In the genomic region with DNA sequence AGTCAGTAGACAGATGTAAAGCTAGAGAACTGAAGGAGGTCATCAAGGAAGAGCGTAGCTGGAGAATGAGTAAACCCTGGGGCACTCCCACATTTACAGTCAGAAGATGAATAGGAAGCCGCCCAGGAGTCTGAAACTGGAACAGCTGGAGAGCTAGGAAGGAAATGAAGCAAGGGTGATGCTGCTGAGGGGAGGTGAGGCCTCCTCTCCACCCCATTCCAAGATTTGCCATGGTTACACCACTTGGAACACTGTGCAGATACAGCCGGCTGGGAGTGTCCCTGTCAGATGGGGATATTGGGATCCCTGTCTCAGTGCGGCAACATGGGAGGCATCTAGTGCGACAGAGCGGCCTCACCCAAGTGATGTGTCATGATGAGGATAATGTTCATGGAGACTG, we compare ENCODE assay signal across 17 cellular contexts. TPM values are rescaled to one million over a fixed set of nuclear protein-coding genes. Genes with fewer than 3 reads are reported as not detected.
A peak's percentile ranks its signal among the peaks of the same experiment; 100 is the strongest.
DNase-seq lines count a peak whose midpoint lies in the region; ATAC-seq and TF ChIP-seq lines count a peak whose summit lies in the region.
"Had no signal": no experiment of that assay in that cellular context is flagged by ENCODE, and none has a peak within 500 bp of the region (broad histone marks: within the 10 kb centered on the region; RNA-seq: fewer than 3 reads in every experiment).

No MANE protein-coding gene starts in this region.

- TF ChIP-seq CTCF in AG10803 (conservative IDR thresholded peaks at IDR 0.05; ENCODE audit: low read length) (no peak), IMR-90 (conservative IDR thresholded peaks at IDR 0.05; ENCODE audit: low read depth, low read length) (no peak), epithelial cell of esophagus (IDR thresholded peaks at IDR 0.05; ENCODE audit: insufficient read depth, low read depth, low read length, missing control alignments) (no peak), mucosa of descending colon (IDR thresholded peaks at IDR 0.05) (no peak), vagina (IDR thresholded peaks at IDR 0.05) (no peak)

- dilution Hi-C loops in IMR-90 (cut with HindIII; ENCODE audit: low sequenced_read_pairs, unreplicated experiment) = no loop called here

- peak overlapping the region; percentile 47; the same call in 1 of the 2 replicates for H2BK120ac ChIP-seq in IMR-90 (ENCODE audit: low read depth, low read length)

- CTCF ChIA-PET in IMR-90 (lab: Yijun Ruan, JAX) = interaction anchor here (0.8 kb wide), 1 partner anchor 12 kb away, joined by 3 read pairs; no protein-coding TSS in a partner anchor

- 100% methylated on average over 3 of the region's 6 CpGs; no CpG with 5 or more reads in 1 of the 2 experiments for WGBS in IMR-90 (ENCODE audit: extremely low coverage in 2 of 2, insufficient read length in 1 of 2), 2 experiments

- peak overlapping the region; percentile 64 for H2BK5ac ChIP-seq in IMR-90 (ENCODE audit: low read depth, low read length, poor library complexity, severe bottlenecking)

- peak overlapping the region; percentile 31 for H4K91ac ChIP-seq in IMR-90 (ENCODE audit: insufficient read depth, low read depth, low read length)

- no peak for TF ChIP-seq POLR2A in IMR-90 (IDR thresholded peaks at IDR 0.05; ENCODE audit: low read depth, low read length)
- no peak for TF ChIP-seq POLR2A in vagina (IDR thresholded peaks at IDR 0.05)

- peak overlapping the region; percentile 42; the same call in 1 of the 2 replicates for H4K5ac ChIP-seq in IMR-90 (ENCODE audit: low read depth, low read length)

- in situ Hi-C loops in IMR-90 (cut with MboI; ENCODE audit: low sequenced_read_pairs) = no loop called here

- H3K27ac ChIP-seq in IMR-90 (ENCODE audit: insufficient read depth, low read length) (no peak overlapping the region), caudate nucleus (ENCODE audit: low read depth, low read length) (no peak overlapping the region), vagina (no peak overlapping the region)
- H3K27ac ChIP-seq: ascending aorta had no signal

- peak overlapping the region in 1 of 2 experiments; percentile 81; a peak in 1 of 4 replicates for H4K8ac ChIP-seq in IMR-90 (ENCODE audit: low read depth in 2 of 2, low read length in 2 of 2)

- H4K20me1 ChIP-seq in IMR-90 (ENCODE audit: insufficient read depth, low read length) = peaks cover 28% of the 10 kb centered on the region

- H3K18ac ChIP-seq in IMR-90 (ENCODE audit: low read depth, low read length) = peak overlapping the region; percentile 6; the same call in 1 of the 2 replicates

- peak overlapping the region; percentile 14; the same call in 1 of the 2 replicates for H3K4me2 ChIP-seq in IMR-90 (ENCODE audit: low read depth, low read length)

- H3K9ac ChIP-seq in IMR-90 (ENCODE audit: low read depth, low read length) = no peak overlapping the region

- peak; percentile 53 for DNase-seq in AG10803 (ENCODE audit: low read depth)
- peak; percentile 84 for DNase-seq in IMR-90
- peak; percentile 82 for DNase-seq in epithelial cell of esophagus (ENCODE audit: low read depth)
- DNase-seq in mucosa of descending colon = peak; percentile 59 to 78 (median 69)
- no peak for DNase-seq in stimulated activated CD4-positive, alpha-beta T cell treated with anti-CD3 and anti-CD28 coated beads, Interleukin-15, amount 100 ng/mL, for 24 hours
- no peak for DNase-seq in caudate nucleus (lab: John Stamatoyannopoulos, UW)
- no peak for DNase-seq in vagina (ENCODE audit: extremely low spot score in 2 of 2)
- DNase-seq: activated CD4-positive, alpha-beta T cell treated with anti-CD3 and anti-CD28 coated beads for 1 hour; activated T-cell treated with anti-CD3 and anti-CD28 coated beads, Interleukin-2, amount 50 U/mL, for 1 hour; erythroblast; islet precursor cell; KBM-7; NCI-H187 treated with DMSO at 0.1 percent for 48 hours; nephron progenitor cell; stimulated activated CD4-positive, alpha-beta T cell treated with anti-CD3 and anti-CD28 coated beads, Interleukin-12 subunit alpha, Interleukin-12 subunit beta, amount 100 ng/mL, for 4 hours had no signal

- POLR2A ChIA-PET in IMR-90 (lab: Charles Lee; ENCODE audit: unreplicated experiment) = no interaction called here

- H3K27me3 ChIP-seq in IMR-90 (ENCODE audit: control insufficient read depth, insufficient read depth, low read length) = no peaks in the 10 kb centered on the region
- H3K27me3 ChIP-seq in vagina = no peaks in the 10 kb centered on the region
- H3K27me3 ChIP-seq: ascending aorta had no signal

- peaks cover 39% of the 10 kb centered on the region for H3K9me1 ChIP-seq in IMR-90 (ENCODE audit: insufficient read depth, low read length)

- no TSS peak for BruUV-seq in IMR-90 (replicated peaks; lab: Mats Ljungman, UMichigan)

- peak; percentile 80 for ATAC-seq in IMR-90 (ENCODE audit: low read depth)
- ATAC-seq in mucosa of descending colon = peak; percentile 75
- no peak for ATAC-seq in GM19328 (IDR thresholded peaks at IDR 0.05; ENCODE audit: unreplicated experiment)

- H3K56ac ChIP-seq in IMR-90 (ENCODE audit: extremely low read depth, insufficient read depth, low read length) = no peak overlapping the region

- intact Hi-C loops in IMR-90 (cut with micrococcal nuclease) = no loop called here
- intact Hi-C loops in mucosa of descending colon (cut with DNase I, micrococcal nuclease) = no loop called here
- intact Hi-C loops in vagina (cut with DNase I) = no loop called here

- no peak overlapping the region for H3K23ac ChIP-seq in IMR-90 (ENCODE audit: low read depth, low read length)

- H2BK20ac ChIP-seq in IMR-90 (ENCODE audit: low read depth, low read length) = peak overlapping the region; percentile 47; the same call in 1 of the 2 replicates

- TF ChIP-seq RAD21 in IMR-90 (IDR thresholded peaks at IDR 0.05; ENCODE audit: low read length) = no peak

- H2AK9ac ChIP-seq in IMR-90 (replicated peaks; ENCODE audit: low read depth, low read length, poor library complexity) = peak overlapping the region; percentile 57

- H3K79me1 ChIP-seq in IMR-90 (ENCODE audit: low read depth in 1 of 2, low read length in 2 of 2) = peaks cover 50 to 76% of the 10 kb centered on the region in 2 experiments

- peak overlapping the region; percentile 25 for H2AFZ ChIP-seq in IMR-90 (replicated peaks; ENCODE audit: low read length, poor library complexity)

- H3K4me3 ChIP-seq in AG10803 (ENCODE audit: low read length) (no peak overlapping the region), IMR-90 (ENCODE audit: insufficient read depth, low read depth, low read length) (no peak overlapping the region), epithelial cell of esophagus (ENCODE audit: low read length) (no peak overlapping the region), mucosa of descending colon (no peak overlapping the region), vagina (no peak overlapping the region)
- H3K4me3 ChIP-seq: ascending aorta had no signal

- H3K9me3 ChIP-seq in IMR-90 (ENCODE audit: control insufficient read depth, insufficient read depth, low read length) (no peaks in the 10 kb centered on the region), mucosa of descending colon (no peaks in the 10 kb centered on the region), vagina (no peaks in the 10 kb centered on the region)
- H3K9me3 ChIP-seq: ascending aorta had no signal

- H2AK5ac ChIP-seq in IMR-90 (ENCODE audit: low read depth, low read length) = peak overlapping the region; percentile 87; the same call in 1 of the 2 replicates

- peak overlapping the region; percentile 69 for H3K4ac ChIP-seq in IMR-90 (ENCODE audit: low read depth, low read length)

- H3K36me3 ChIP-seq in IMR-90 (ENCODE audit: control insufficient read depth, insufficient read depth, low read length) = peaks cover 3% of the 10 kb centered on the region
- H3K36me3 ChIP-seq in mucosa of descending colon (ENCODE audit: low read depth) = no peaks in the 10 kb centered on the region
- no peaks in the 10 kb centered on the region for H3K36me3 ChIP-seq in vagina
- H3K36me3 ChIP-seq: ascending aorta had no signal

- H3K14ac ChIP-seq in IMR-90 (replicated peaks; ENCODE audit: low read depth, low read length) = 0 out of 2 replicates have a peak overlapping the region, but pooled peaks have one; percentile 48

- H3K4me1 ChIP-seq in IMR-90 (ENCODE audit: control insufficient read depth, insufficient read depth, low read length) (peaks cover 29% of the 10 kb centered on the region), mucosa of descending colon (ENCODE audit: low read depth) (peaks cover 44% of the 10 kb centered on the region), vagina (peaks cover 48% of the 10 kb centered on the region)

- H2BK15ac ChIP-seq in IMR-90 (ENCODE audit: low read depth, low read length) = no peak overlapping the region; the same call in 2 of the 3 replicates

TF ChIP-seq in IMR-90, 13 proteins besides CTCF, POLR2A, EP300 and RAD21:
- no peak for TF ChIP-seq MAFK (IDR thresholded peaks at IDR 0.05; ENCODE audit: low read depth, low read length)
- TF ChIP-seq CEBPB (IDR thresholded peaks at IDR 0.05; ENCODE audit: low read depth, low read length) = peak; percentile 55
- no peak for TF ChIP-seq USF2 (IDR thresholded peaks at IDR 0.05; ENCODE audit: low read depth, low read length)
- TF ChIP-seq FOS (IDR thresholded peaks at IDR 0.05; ENCODE audit: low read depth, low read length) = no peak
- no peak for TF ChIP-seq RCOR1 (IDR thresholded peaks at IDR 0.05; ENCODE audit: insufficient replicate concordance, low read length)
- no peak for TF ChIP-seq BHLHE40 (IDR thresholded peaks at IDR 0.05; ENCODE audit: low read depth, low read length)
- TF ChIP-seq RFX5 (IDR thresholded peaks at IDR 0.05; ENCODE audit: low read depth, low read length) = no peak
TF ChIP-seq in IMR-90: peak in this region for 1.

RNA-seq across cellular contexts. Expression of gene GPI, which starts 51.8 kb away (rescaled TPM):
- total RNA-seq in IMR-90 (2012; rRNA removed) (142 and 147 TPM in 2 replicates), mucosa of descending colon (100 to 1,000 TPM; 247 to 344 (median 296) TPM), vagina (201 TPM)
- polyA plus RNA-seq in IMR-90 (2012; rRNA removed) = 239 and 245 TPM in 2 replicates
- 215 and 276 TPM in 2 replicates for polyA plus RNA-seq in IMR-90 (2012; cell fraction: cytosol; rRNA removed)
- polyA plus RNA-seq in IMR-90 (2012; cell fraction: nucleus; rRNA removed; ENCODE audit: low replicate concordance) = 155 and 257 TPM in 2 replicates

RNA-seq across cellular contexts. Expression of gene GARRE1, which starts 58.8 kb away (rescaled TPM):
- total RNA-seq in IMR-90 (2012; rRNA removed) (13.8 and 15.0 TPM in 2 replicates), mucosa of descending colon (10 to 100 TPM; 18.7 to 27.6 (median 27.3) TPM), vagina (28.5 TPM)
- 16.9 and 21.5 TPM in 2 replicates for polyA plus RNA-seq in IMR-90 (2012; rRNA removed)
- 8.9 and 11.8 TPM in 2 replicates for polyA plus RNA-seq in IMR-90 (2012; cell fraction: cytosol; rRNA removed)
- polyA plus RNA-seq in IMR-90 (2012; cell fraction: nucleus; rRNA removed; ENCODE audit: low replicate concordance) = 35.6 and 45.2 TPM in 2 replicates

Comparison
In these comparisons a context has a peak if more than half of its experiments do, and no peak if none do; other contexts are left out.
1. DNase-seq: peak in AG10803 (single experiment), IMR-90 (single experiment), epithelial cell of esophagus (single experiment) and mucosa of descending colon (3 of 3); none in stimulated activated CD4-positive, alpha-beta T cell treated with anti-CD3 and anti-CD28 coated beads, Interleukin-15, amount 100 ng/mL, for 24 hours (single experiment), caudate nucleus (0 of 61) and vagina (0 of 2).